8 cellular contexts compared by ENCODE assay signal in the genomic region with DNA sequence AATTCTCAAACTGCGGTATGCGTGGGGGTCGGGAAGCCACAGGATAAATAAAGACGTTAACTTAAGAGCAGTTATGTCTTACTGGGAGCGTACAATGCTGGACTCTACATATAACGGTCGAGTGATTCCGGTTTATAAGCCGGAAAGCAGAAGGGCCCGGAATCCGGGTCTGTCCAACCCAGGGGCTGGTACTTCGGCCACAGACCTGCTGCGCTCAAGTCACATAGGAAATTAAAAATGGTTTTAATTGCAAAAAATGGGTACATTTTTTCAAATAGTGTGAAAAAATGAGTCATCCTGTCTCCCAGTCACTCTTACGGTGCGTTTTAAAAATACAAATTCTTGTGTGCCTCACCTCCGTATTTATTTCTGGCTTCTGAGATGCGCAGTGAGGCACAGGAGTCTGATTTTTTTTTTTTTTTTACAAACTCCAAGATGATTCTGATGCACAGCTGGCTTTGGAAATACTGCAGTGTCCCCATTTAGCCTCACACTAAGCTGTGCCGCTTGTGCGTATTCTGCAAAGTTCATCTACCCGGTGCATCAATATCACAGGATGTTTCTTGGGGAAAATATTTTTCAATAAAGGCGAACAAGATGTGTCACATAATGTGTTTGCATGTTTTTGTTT. TPM values are rescaled to one million over a fixed set of nuclear protein-coding genes. Genes with fewer than 3 reads are reported as not detected.
DNase-seq lines count a peak whose midpoint lies in the region; ATAC-seq and TF ChIP-seq lines count a peak whose summit lies in the region.

No MANE protein-coding gene starts in this region.

- H3K36me3 Mint-ChIP-seq in nephron (ENCODE audit: low read depth): peaks cover 31% of the 10 kb centered on the region

- no peak for TF ChIP-seq POLR2A in Peyer's patch (IDR thresholded peaks at IDR 0.05)

- peak overlapping the region; percentile 88 to 95 (median 93) for H3K4me3 Mint-ChIP-seq in nephron

- H3K27me3 Mint-ChIP-seq in nephron (ENCODE audit: low read depth): no peaks in the 10 kb centered on the region

- peaks cover 0 to 36% (median 0%) of the 10 kb centered on the region in 3 donors for H3K36me3 ChIP-seq in Peyer's patch

- no peaks in the 10 kb centered on the region for H3K9me3 ChIP-seq in Peyer's patch

- peaks cover 0 to 16% (median 9%) of the 10 kb centered on the region in 4 donors for H3K4me1 ChIP-seq in Peyer's patch

- ATAC-seq in GM21576 (IDR thresholded peaks at IDR 0.05; ENCODE audit: unreplicated experiment) (peak; percentile 3), HG03196 (IDR thresholded peaks at IDR 0.05; ENCODE audit: unreplicated experiment) (no peak)

- H3K4me1 Mint-ChIP-seq in nephron: peaks cover 19% of the 10 kb centered on the region

- H3K9me3 Mint-ChIP-seq in nephron: no peaks in the 10 kb centered on the region

- no peaks in the 10 kb centered on the region for H3K27me3 ChIP-seq in Peyer's patch

- H3K27ac ChIP-seq in Peyer's patch (peak overlapping the region; percentile 84 to 100 (median 100)), epithelial cell of prostate (peak overlapping the region; percentile 97)

- TF ChIP-seq CTCF in Peyer's patch (IDR thresholded peaks at IDR 0.05) (no peak), nephron (IDR thresholded peaks at IDR 0.05; ENCODE audit: unreplicated experiment in 3 of 3) (no peak)

- DNase-seq in Ammon's horn (ENCODE audit: low spot score) (peak; percentile 41), Peyer's patch (no peak), epithelial cell of prostate (ENCODE audit: low read depth, low spot score) (no peak), HPDE6-E6E7 (ENCODE audit: extremely low spot score) (no peak)
- no peak for DNase-seq in activated effector memory CD4-positive, alpha-beta T cell treated with anti-CD3 and anti-CD28 coated beads, Interleukin-2, amount 50 U/mL, for 16 hours

- H3K4me3 ChIP-seq in Peyer's patch: peak overlapping the region; percentile 73 to 100 (median 88)

- peak overlapping the region; percentile 97 to 100 (median 99) for H3K27ac Mint-ChIP-seq in nephron

RNA-seq across cellular contexts. Expression of a gene that starts 1.0 kb away (rescaled TPM):
- 10 to 100 TPM; 25.0 to 53.2 (median 44.9) TPM for total RNA-seq in Peyer's patch

RNA-seq across cellular contexts. Expression of a gene that starts 23.6 kb away (rescaled TPM):
- 10 to 100 TPM; 25.0 to 99.3 (median 35.7) TPM for total RNA-seq in Peyer's patch

RNA-seq across cellular contexts. Expression of a gene that starts 36.5 kb away (rescaled TPM):
- 10 to 100 TPM; 34.3 to 60.1 (median 53.6) TPM for total RNA-seq in Peyer's patch

RNA-seq across cellular contexts. Expression of a gene that starts 44.4 kb away (rescaled TPM):
- 100 to 1,000 TPM in 3 of 4 donors, 10 to 100 TPM in 1; 85.0 to 602 (median 258) TPM for total RNA-seq in Peyer's patch

RNA-seq across cellular contexts. Expression of a gene that starts 44.5 kb away (rescaled TPM):
- total RNA-seq in Peyer's patch: 10 to 100 TPM in 3 of 4 donors, 1 to 10 TPM in 1; 3.3 to 27.6 (median 23.9) TPM
